ENCODE assay signal across 24 cellular contexts in the genomic region with DNA sequence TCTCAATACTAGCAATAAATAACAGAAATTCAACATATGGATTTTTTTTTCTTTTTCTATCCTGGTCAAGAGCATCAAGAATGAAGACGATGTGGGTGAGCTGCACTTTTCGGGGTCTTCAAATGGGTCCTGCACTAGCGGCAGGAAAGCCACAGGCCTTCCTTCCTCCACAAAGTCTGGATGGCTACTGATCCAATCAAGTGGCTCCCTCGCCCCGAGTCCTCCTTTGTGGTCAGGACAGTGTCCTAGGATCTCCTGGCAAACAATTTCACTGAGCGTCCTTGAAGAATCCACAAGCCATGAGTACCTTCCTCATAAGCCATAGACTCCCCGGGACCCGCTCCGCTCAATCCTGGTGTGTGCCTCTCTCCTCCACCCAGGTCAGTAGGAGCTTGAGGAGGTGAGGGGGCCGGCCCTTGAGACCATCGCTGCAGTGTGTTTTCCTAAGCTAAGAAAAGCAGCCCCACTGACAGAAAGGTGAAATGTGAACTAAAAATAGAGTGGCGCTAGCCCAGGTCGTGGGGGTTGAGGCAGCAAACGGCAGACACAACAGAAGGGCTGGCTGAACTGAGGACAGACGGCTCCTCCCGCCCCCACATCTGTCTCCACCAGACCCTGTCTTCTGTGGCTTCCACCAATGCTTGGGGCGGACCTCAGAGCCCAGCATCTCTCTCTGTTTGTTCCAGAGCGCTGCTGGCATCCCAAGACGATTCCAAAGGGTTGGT.
"Had no signal": no experiment of that assay in that cellular context is flagged by ENCODE, and none has a peak within 500 bp of the region (broad histone marks: within the 10 kb centered on the region; RNA-seq: fewer than 3 reads in every experiment).

No MANE protein-coding gene starts in this region.

- H3K27ac ChIP-seq: breast epithelium, coronary artery, gastroesophageal sphincter, heart right ventricle, left lung, pancreas, right lobe of liver, skin epidermis, tibial artery had no signal

- ATAC-seq: activated T-cell treated with anti-CD3 and anti-CD28 coated beads, Interleukin-2, amount 50 U/mL, for 4 hours; gastroesophageal sphincter; left lung; naive thymus-derived CD4-positive, alpha-beta T cell; pancreas; right lobe of liver; stimulated activated effector memory CD8-positive, alpha-beta T cell treated with anti-CD3 and anti-CD28 coated beads, Interleukin-12 subunit alpha, Interleukin-12 subunit beta, amount 100 ng/mL, for 72 hours; stimulated activated naive CD8-positive, alpha-beta T cell treated with anti-CD3 and anti-CD28 coated beads, Interleukin-15, amount 100 ng/mL, for 72 hours; T-helper 17 cell had no signal

- H3K4me1 Mint-ChIP-seq: stimulated activated effector memory CD8-positive, alpha-beta T cell treated with anti-CD3 and anti-CD28 coated beads, Interleukin-12 subunit alpha, Interleukin-12 subunit beta, amount 100 ng/mL, for 72 hours; stimulated activated naive CD8-positive, alpha-beta T cell treated with anti-CD3 and anti-CD28 coated beads, Interleukin-15, amount 100 ng/mL, for 72 hours; T-helper 17 cell had no signal

- H3K4me3 Mint-ChIP-seq: activated naive CD4-positive, alpha-beta T cell treated with anti-CD3 and anti-CD28 coated beads for 36 hours; activated naive CD8-positive, alpha-beta T cell treated with anti-CD3 and anti-CD28 coated beads, Interleukin-2, amount 10 ng/mL, durations not matched to agents 7 days and 5 days; activated T-cell treated with anti-CD3 and anti-CD28 coated beads, Interleukin-2, amount 50 U/mL, for 4 hours; naive thymus-derived CD4-positive, alpha-beta T cell; stimulated activated effector memory CD8-positive, alpha-beta T cell treated with anti-CD3 and anti-CD28 coated beads, Interleukin-12 subunit alpha, Interleukin-12 subunit beta, amount 100 ng/mL, for 72 hours; stimulated activated naive CD8-positive, alpha-beta T cell treated with anti-CD3 and anti-CD28 coated beads, Interleukin-15, amount 100 ng/mL, for 72 hours; T-helper 17 cell had no signal

- DNase-seq: activated CD4-positive, alpha-beta T cell treated with anti-CD3 and anti-CD28 coated beads for 4 hours; activated CD4-positive, alpha-beta T cell treated with anti-CD3 and anti-CD28 coated beads, Interleukin-2, amount 50 U/mL, for 48 hours; activated CD4-positive, CD25-positive, alpha-beta regulatory T cell; activated CD8-positive, alpha-beta memory T cell treated with anti-CD3 and anti-CD28 coated beads, Interleukin-2, amount 50 U/mL, for 48 hours; activated naive CD4-positive, alpha-beta T cell treated with anti-CD3 and anti-CD28 coated beads for 36 hours; activated naive CD8-positive, alpha-beta T cell treated with anti-CD3 and anti-CD28 coated beads, Interleukin-2, amount 10 ng/mL, durations not matched to agents 7 days and 5 days; activated T-cell treated with anti-CD3 and anti-CD28 coated beads, Interleukin-2, amount 50 U/mL, for 4 hours; amniotic stem cell; cerebellar nuclear complex; heart right ventricle; left lung; naive thymus-derived CD4-positive, alpha-beta T cell; pancreas; right lobe of liver; stimulated activated CD4-positive, alpha-beta T cell treated with anti-CD3 and anti-CD28 coated beads, Interleukin-2, amount 100 ng/mL, for 24 hours; stimulated activated naive CD8-positive, alpha-beta T cell treated with anti-CD3 and anti-CD28 coated beads, Interleukin-15, amount 100 ng/mL, for 72 hours; T-helper 17 cell; tibial artery had no signal

- H3K9me3 Mint-ChIP-seq: activated naive CD4-positive, alpha-beta T cell treated with anti-CD3 and anti-CD28 coated beads for 36 hours; activated naive CD8-positive, alpha-beta T cell treated with anti-CD3 and anti-CD28 coated beads, Interleukin-2, amount 10 ng/mL, durations not matched to agents 7 days and 5 days; activated T-cell treated with anti-CD3 and anti-CD28 coated beads, Interleukin-2, amount 50 U/mL, for 4 hours; stimulated activated effector memory CD8-positive, alpha-beta T cell treated with anti-CD3 and anti-CD28 coated beads, Interleukin-12 subunit alpha, Interleukin-12 subunit beta, amount 100 ng/mL, for 72 hours; stimulated activated naive CD8-positive, alpha-beta T cell treated with anti-CD3 and anti-CD28 coated beads, Interleukin-15, amount 100 ng/mL, for 72 hours had no signal

- H3K4me1 ChIP-seq: breast epithelium, gastroesophageal sphincter, left lung, pancreas, right lobe of liver, tibial artery had no signal

- H3K27me3 ChIP-seq: breast epithelium, gastroesophageal sphincter, left lung, pancreas, right lobe of liver had no signal

- H3K4me3 ChIP-seq: breast epithelium, coronary artery, gastroesophageal sphincter, heart right ventricle, left lung, pancreas, right lobe of liver, skin epidermis, tibial artery had no signal

- FAIRE-seq: keratinocyte, pancreas had no signal

- H3K36me3 Mint-ChIP-seq: activated naive CD8-positive, alpha-beta T cell treated with anti-CD3 and anti-CD28 coated beads, Interleukin-2, amount 10 ng/mL, durations not matched to agents 7 days and 5 days; naive thymus-derived CD4-positive, alpha-beta T cell; stimulated activated effector memory CD8-positive, alpha-beta T cell treated with anti-CD3 and anti-CD28 coated beads, Interleukin-12 subunit alpha, Interleukin-12 subunit beta, amount 100 ng/mL, for 72 hours had no signal

- H3K9me3 ChIP-seq: gastroesophageal sphincter, heart right ventricle, left lung, pancreas, right lobe of liver, tibial artery had no signal

- H3K36me3 ChIP-seq: breast epithelium, gastroesophageal sphincter, heart right ventricle, left lung, pancreas, right lobe of liver, tibial artery had no signal

- H3K27ac Mint-ChIP-seq: activated naive CD4-positive, alpha-beta T cell treated with anti-CD3 and anti-CD28 coated beads for 36 hours; activated naive CD8-positive, alpha-beta T cell treated with anti-CD3 and anti-CD28 coated beads, Interleukin-2, amount 10 ng/mL, durations not matched to agents 7 days and 5 days; naive thymus-derived CD4-positive, alpha-beta T cell; stimulated activated effector memory CD8-positive, alpha-beta T cell treated with anti-CD3 and anti-CD28 coated beads, Interleukin-12 subunit alpha, Interleukin-12 subunit beta, amount 100 ng/mL, for 72 hours; stimulated activated naive CD8-positive, alpha-beta T cell treated with anti-CD3 and anti-CD28 coated beads, Interleukin-15, amount 100 ng/mL, for 72 hours; T-helper 17 cell had no signal
